Comparison of ENCODE assay signal across 8 cellular contexts in the genomic region with DNA sequence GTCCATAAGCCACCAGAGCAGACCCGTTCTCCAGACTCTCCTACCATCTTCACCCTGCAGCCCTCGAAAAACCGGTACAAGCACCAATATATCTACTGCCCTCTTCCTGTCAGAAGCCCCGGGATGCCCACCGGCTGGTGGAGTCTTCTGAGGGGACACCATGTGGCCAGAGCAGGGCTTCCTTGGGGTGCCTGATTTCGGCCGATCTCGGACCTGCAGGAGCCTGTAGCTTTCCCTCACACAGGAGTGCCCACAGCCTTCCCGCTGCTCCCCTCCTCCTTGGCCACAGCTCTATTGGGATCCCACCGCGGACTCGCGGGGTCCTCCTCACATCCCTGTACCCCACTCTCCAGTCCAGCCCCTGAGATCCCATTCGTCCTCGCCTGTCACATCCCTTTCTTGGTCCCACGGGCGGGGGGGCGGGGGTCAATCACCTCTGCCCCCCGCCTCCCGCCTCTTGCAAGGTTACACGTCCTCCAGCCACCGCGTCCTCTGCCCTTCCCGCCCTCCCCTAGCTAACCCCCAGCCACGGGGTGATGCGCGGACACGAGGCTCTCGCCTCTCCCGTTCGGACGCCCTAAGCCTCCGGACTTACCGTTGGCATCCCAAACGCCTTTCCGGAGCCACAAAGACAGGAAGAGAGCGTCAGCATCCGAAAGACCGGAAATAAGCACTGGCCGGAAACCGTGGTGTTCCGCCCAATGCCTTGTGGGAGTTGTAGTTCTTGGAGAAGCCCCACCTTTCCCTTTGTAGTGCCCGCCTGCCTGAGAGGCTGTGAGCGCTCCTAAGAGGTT. TPM values are rescaled to one million over a fixed set of nuclear protein-coding genes. Genes with fewer than 3 reads are reported as not detected.
A peak's percentile ranks its signal among the peaks of the same experiment; 100 is the strongest.
DNase-seq lines count a peak whose midpoint lies in the region; ATAC-seq, FAIRE-seq and TF ChIP-seq lines count a peak whose summit lies in the region.

Gene SSR2, minus strand, starts transcription at position 659 of the 794 bp plus-strand sequence. CDS start 784 bp downstream, outside the sequence.

- H3K27me3 ChIP-seq in pancreas, result no peaks in the 10 kb centered on the region
- no peaks in the 10 kb centered on the region for H3K27me3 ChIP-seq in tibial artery

- H3K27ac ChIP-seq in pancreas, result peak within 1 kb of the TSS; percentile 63 to 76 (median 65)
- H3K27ac ChIP-seq in tibial artery, result peak within 1 kb of the TSS; percentile 88 to 89

- TF ChIP-seq CTCF in HFF-Myc (IDR thresholded peaks at IDR 0.05; ENCODE audit: low read depth, low read length, missing control alignments), result no peak
- no peak for TF ChIP-seq CTCF in pancreas (IDR thresholded peaks at IDR 0.05)
- no peak for TF ChIP-seq CTCF in tibial artery (IDR thresholded peaks at IDR 0.05)

- WGBS in pancreas, 2 donors, result 0 to 1% methylated on average over 44 of the region's 44 CpGs

- ATAC-seq in Right ventricle myocardium inferior, result peak; percentile 98
- peak; percentile 96 to 99 (median 99) for ATAC-seq in pancreas

- intact Hi-C loops in Right ventricle myocardium inferior (cut with DNase I) (loop anchor here (2.0 kb wide), 1 partner anchor 32 kb away; the partner anchor contains the start of gene UBQLN4), pancreas (cut with DNase I) (no loop called here), tibial artery (cut with DNase I; ENCODE audit: low total_unique reads) (no loop called here)

- no peaks in the 10 kb centered on the region for H3K9me3 Mint-ChIP-seq in activated naive CD8-positive, alpha-beta T cell treated with anti-CD3 and anti-CD28 coated beads for 36 hours

- H3K27ac Mint-ChIP-seq in activated naive CD8-positive, alpha-beta T cell treated with anti-CD3 and anti-CD28 coated beads for 36 hours, result peak within 1 kb of the TSS; percentile 93

- H3K4me1 Mint-ChIP-seq in activated naive CD8-positive, alpha-beta T cell treated with anti-CD3 and anti-CD28 coated beads for 36 hours, result peaks cover 20% of the 10 kb centered on the region

- H3K4me1 ChIP-seq in pancreas (peaks cover 6 to 15% (median 14%) of the 10 kb centered on the region in 3 donors), tibial artery (peaks cover 0 to 20% (median 11%) of the 10 kb centered on the region in 4 donors)

- H3K36me3 ChIP-seq in pancreas (peaks cover 0 to 37% (median 9%) of the 10 kb centered on the region in 3 donors), tibial artery (peaks cover 12 to 38% (median 30%) of the 10 kb centered on the region in 3 donors)

- H3K27me3 Mint-ChIP-seq in activated naive CD8-positive, alpha-beta T cell treated with anti-CD3 and anti-CD28 coated beads for 36 hours, result peaks cover 7% of the 10 kb centered on the region

- H3K9me3 ChIP-seq in pancreas (no peaks in the 10 kb centered on the region), tibial artery (no peaks in the 10 kb centered on the region)

- peak within 1 kb of the TSS; percentile 96 for H3K4me3 Mint-ChIP-seq in activated naive CD8-positive, alpha-beta T cell treated with anti-CD3 and anti-CD28 coated beads for 36 hours

- FAIRE-seq in pancreas (lab: Jason Lieb, UNC), result no peak

- DNase-seq in GM04503 (ENCODE audit: low read depth) (peak; percentile 56), HFF-Myc (ENCODE audit: extremely low read depth, low read depth) (peak; percentile 81), NCI-H1048 (lab: John Stamatoyannopoulos, UW) (peak; percentile 91), SKM-1 (lab: John Stamatoyannopoulos, UW; ENCODE audit: unreplicated experiment) (peak; percentile 95), Right ventricle myocardium inferior (ENCODE audit: missing footprints) (peak; percentile 90), pancreas (peak; percentile 78 to 91 (median 86)), tibial artery (peak; percentile 85 to 93)
- peak; percentile 85 for DNase-seq in activated naive CD8-positive, alpha-beta T cell treated with anti-CD3 and anti-CD28 coated beads for 36 hours

- H3K36me3 Mint-ChIP-seq in activated naive CD8-positive, alpha-beta T cell treated with anti-CD3 and anti-CD28 coated beads for 36 hours, result peaks cover 24% of the 10 kb centered on the region

- H3K4me3 ChIP-seq in HFF-Myc (replicated peaks; ENCODE audit: low read depth, low read length), result peak within 1 kb of the TSS; percentile 92
- peak within 1 kb of the TSS; percentile 45 to 92 (median 82) for H3K4me3 ChIP-seq in pancreas
- H3K4me3 ChIP-seq in tibial artery, result peak within 1 kb of the TSS; percentile 82 to 94

RNA-seq across cellular contexts. Expression of gene SSR2, which starts in this region (rescaled TPM):
- 100 to 1,000 TPM; 155 TPM for total RNA-seq in activated naive CD8-positive, alpha-beta T cell treated with anti-CD3 and anti-CD28 coated beads for 36 hours
- 79.9 TPM for total RNA-seq in Right ventricle myocardium inferior
- 100 to 1,000 TPM; 160 to 236 (median 202) TPM for total RNA-seq in pancreas
- 100 to 1,000 TPM; 180 to 243 TPM for polyA plus RNA-seq in pancreas

Comparison
In these comparisons a context has a peak if more than half of its experiments do, and no peak if none do; other contexts are left out.
1. Peak in every context shown above with its lines: DNase-seq, ATAC-seq, H3K4me3 ChIP-seq and H3K27ac ChIP-seq.